In the genomic region with DNA sequence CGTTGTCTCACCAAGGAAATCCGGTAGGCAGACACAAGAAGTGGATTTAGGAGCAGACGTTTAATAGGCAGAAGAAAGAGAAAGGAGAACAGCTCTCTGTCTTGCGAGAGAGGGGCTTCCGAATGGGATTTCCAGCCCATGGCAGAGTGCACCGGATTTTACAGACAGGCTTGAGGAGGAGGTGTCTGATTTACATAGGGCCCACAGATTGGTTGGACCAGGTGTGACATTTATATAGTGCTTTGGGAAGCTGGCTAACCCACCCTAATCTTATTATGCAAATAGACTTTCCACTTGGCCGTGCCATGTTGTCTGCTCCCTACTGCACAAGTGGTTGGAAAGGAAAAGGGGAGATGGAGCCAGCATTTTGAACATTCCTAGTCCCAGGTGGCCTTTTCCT, we compare ENCODE assay signal across 12 cellular contexts. TPM values are rescaled to one million over a fixed set of nuclear protein-coding genes. Genes with fewer than 3 reads are reported as not detected.
DNase-seq lines count a peak whose midpoint lies in the region; ATAC-seq and TF ChIP-seq lines count a peak whose summit lies in the region.
"Had no signal": no experiment of that assay in that cellular context is flagged by ENCODE, and none has a peak within 500 bp of the region (broad histone marks: within the 10 kb centered on the region; RNA-seq: fewer than 3 reads in every experiment).

No MANE protein-coding gene starts in this region.

- intact Hi-C loops in vagina (cut with DNase I): no loop called here

- H3K9me3 Mint-ChIP-seq in T-helper 2 cell treated with Interferon-gamma antibody and Interleukin-4, amounts not matched to agents 5 μg/mL and 100 μg/mL, for 36 hours: no peaks in the 10 kb centered on the region
- H3K9me3 Mint-ChIP-seq: stimulated activated naive B cell treated with anti-CD40 and anti-IgM and Interleukin-4, amounts not matched to agents 10 μg/mL and 1 μg/mL and 100 μg/mL, for 72 hours had no signal

- no peaks in the 10 kb centered on the region for H3K36me3 ChIP-seq in vagina

- H3K9me3 ChIP-seq in T-helper 17 cell (ENCODE audit: control insufficient read depth, low read length, poor library complexity, severe bottlenecking) (no peaks in the 10 kb centered on the region), vagina (no peaks in the 10 kb centered on the region)

- no peaks in the 10 kb centered on the region for H3K4me1 Mint-ChIP-seq in T-helper 2 cell treated with Interferon-gamma antibody and Interleukin-4, amounts not matched to agents 5 μg/mL and 100 μg/mL, for 36 hours (ENCODE audit: low read depth)
- H3K4me1 Mint-ChIP-seq in T-helper 17 cell: no peaks in the 10 kb centered on the region

- H3K27ac Mint-ChIP-seq in T-helper 2 cell treated with Interferon-gamma antibody and Interleukin-4, amounts not matched to agents 5 μg/mL and 100 μg/mL, for 36 hours: no peak overlapping the region
- H3K27ac Mint-ChIP-seq in T-helper 17 cell: no peak overlapping the region
- H3K27ac Mint-ChIP-seq: stimulated activated naive B cell treated with anti-CD40 and anti-IgM and Interleukin-4, amounts not matched to agents 10 μg/mL and 1 μg/mL and 100 μg/mL, for 72 hours had no signal

- no peak for ATAC-seq in T-helper 17 cell
- ATAC-seq: stimulated activated naive B cell treated with anti-CD40 and anti-IgM and Interleukin-4, amounts not matched to agents 10 μg/mL and 1 μg/mL and 100 μg/mL, for 72 hours had no signal

- H3K4me3 ChIP-seq in vagina: no peak overlapping the region

- DNase-seq in D341Med (ENCODE audit: low spot score) (peak; percentile 64), NCI-H146 (lab: John Stamatoyannopoulos, UW) (peak; percentile 91), SHP77 (lab: John Stamatoyannopoulos, UW) (peak; percentile 51 to 73), iPS-NIHi7 (ENCODE audit: extremely low spot score) (peak; percentile 14), EL (no peak), T-helper 17 cell (no peak), vagina (ENCODE audit: extremely low spot score in 2 of 2) (no peak)
- no peak for DNase-seq in T-helper 2 cell treated with Interferon-gamma antibody and Interleukin-4, amounts not matched to agents 5 μg/mL and 100 μg/mL, for 36 hours (ENCODE audit: low spot score)
- DNase-seq: activated CD4-positive, alpha-beta T cell treated with anti-CD3 and anti-CD28 coated beads for 4 hours; anterior cingulate cortex; stimulated activated CD4-positive, alpha-beta T cell treated with anti-CD3 and anti-CD28 coated beads, Interleukin-4, amount 100 ng/mL, for 4 hours; stimulated activated naive B cell treated with anti-CD40 and anti-IgM and Interleukin-4, amounts not matched to agents 10 μg/mL and 1 μg/mL and 100 μg/mL, for 72 hours had no signal

- H3K27ac ChIP-seq in vagina: no peak overlapping the region

- no peak for TF ChIP-seq POLR2A in vagina (IDR thresholded peaks at IDR 0.05)

- no peaks in the 10 kb centered on the region for H3K36me3 Mint-ChIP-seq in T-helper 2 cell treated with Interferon-gamma antibody and Interleukin-4, amounts not matched to agents 5 μg/mL and 100 μg/mL, for 36 hours (ENCODE audit: low read depth)
- peaks cover 5% of the 10 kb centered on the region for H3K36me3 Mint-ChIP-seq in T-helper 17 cell (ENCODE audit: low read depth)
- H3K36me3 Mint-ChIP-seq: stimulated activated naive B cell treated with anti-CD40 and anti-IgM and Interleukin-4, amounts not matched to agents 10 μg/mL and 1 μg/mL and 100 μg/mL, for 72 hours had no signal

- no peak overlapping the region for H3K4me3 Mint-ChIP-seq in T-helper 2 cell treated with Interferon-gamma antibody and Interleukin-4, amounts not matched to agents 5 μg/mL and 100 μg/mL, for 36 hours
- H3K4me3 Mint-ChIP-seq in T-helper 17 cell: no peak overlapping the region
- H3K4me3 Mint-ChIP-seq: stimulated activated naive B cell treated with anti-CD40 and anti-IgM and Interleukin-4, amounts not matched to agents 10 μg/mL and 1 μg/mL and 100 μg/mL, for 72 hours had no signal

- no peaks in the 10 kb centered on the region for H3K4me1 ChIP-seq in vagina

- TF ChIP-seq CTCF in vagina (IDR thresholded peaks at IDR 0.05): no peak

- H3K27me3 Mint-ChIP-seq in T-helper 2 cell treated with Interferon-gamma antibody and Interleukin-4, amounts not matched to agents 5 μg/mL and 100 μg/mL, for 36 hours (ENCODE audit: low read depth): no peaks in the 10 kb centered on the region
- peaks cover 23% of the 10 kb centered on the region for H3K27me3 Mint-ChIP-seq in T-helper 17 cell

- no peaks in the 10 kb centered on the region for H3K27me3 ChIP-seq in vagina

RNA-seq across cellular contexts. Expression of a gene that starts 57.8 kb away (rescaled TPM):
- total RNA-seq in T-helper 17 cell: 1 to 10 TPM; 6.8 to 6.9 TPM
- total RNA-seq in vagina: 13.8 TPM

RNA-seq across cellular contexts. Expression of a gene that starts 58.2 kb away (rescaled TPM):
- total RNA-seq in T-helper 17 cell (10 to 100 TPM; 24.0 to 29.4 TPM), vagina (61.4 TPM)

Comparison
In these comparisons a context has a peak if more than half of its experiments do, and no peak if none do; other contexts are left out.
1. DNase-seq: peak in D341Med (single experiment), NCI-H146 (single experiment), SHP77 (2 of 2) and iPS-NIHi7 (single experiment); none in T-helper 2 cell treated with Interferon-gamma antibody and Interleukin-4, amounts not matched to agents 5 μg/mL and 100 μg/mL, for 36 hours (single experiment), EL (single experiment), T-helper 17 cell (0 of 3) and vagina (0 of 2).